In the genomic region with DNA sequence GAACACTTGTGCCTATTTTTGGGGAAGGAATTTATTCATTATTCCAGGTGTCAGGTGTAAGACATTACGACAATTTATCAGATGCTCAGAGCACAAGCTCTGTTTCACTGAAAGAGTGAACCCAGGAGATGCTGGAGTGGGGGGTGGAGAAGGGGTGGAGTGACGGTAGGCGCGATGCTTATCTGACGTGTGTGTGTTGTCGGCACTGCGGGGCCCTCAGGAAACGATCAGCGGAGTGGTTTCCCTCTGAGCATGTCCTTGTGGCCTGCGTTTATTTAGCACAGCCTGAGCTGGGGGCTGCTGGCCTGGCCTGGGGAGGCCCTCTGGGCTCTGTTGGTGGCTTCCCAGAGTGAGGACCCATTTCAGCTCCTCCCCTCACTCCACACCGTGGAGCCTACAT, we compare ENCODE assay signal across 22 cellular contexts. TPM values are rescaled to one million over a fixed set of nuclear protein-coding genes. Genes with fewer than 3 reads are reported as not detected.
DNase-seq lines count a peak whose midpoint lies in the region; ATAC-seq lines count a peak whose summit lies in the region.
"Had no signal": no experiment of that assay in that cellular context is flagged by ENCODE, and none has a peak within 500 bp of the region (broad histone marks: within the 10 kb centered on the region; RNA-seq: fewer than 3 reads in every experiment).

No MANE protein-coding gene starts in this region.

- H3K36me3 Mint-ChIP-seq in activated T-cell treated with anti-CD3 and anti-CD28 coated beads, Interleukin-2, amount 50 U/mL, for 72 hours (ENCODE audit: insufficient read depth in 2 of 2) = no peaks in the 10 kb centered on the region
- H3K36me3 Mint-ChIP-seq: CD8-positive, alpha-beta memory T cell had no signal

- H3K27me3 Mint-ChIP-seq in activated T-cell treated with anti-CD3 and anti-CD28 coated beads, Interleukin-2, amount 50 U/mL, for 72 hours (ENCODE audit: low read depth) = peaks cover 9% of the 10 kb centered on the region

- H3K9me3 ChIP-seq in KOPT-K1 (ENCODE audit: insufficient read depth, low read length, poor library complexity, severe bottlenecking) = peaks cover 4% of the 10 kb centered on the region
- H3K9me3 ChIP-seq: prostate gland, tibial nerve had no signal

- H3K27ac Mint-ChIP-seq in activated T-cell treated with anti-CD3 and anti-CD28 coated beads, Interleukin-2, amount 50 U/mL, for 72 hours = no peak overlapping the region

- no peak overlapping the region for H3K4me3 Mint-ChIP-seq in activated T-cell treated with anti-CD3 and anti-CD28 coated beads, Interleukin-2, amount 50 U/mL, for 72 hours
- H3K4me3 Mint-ChIP-seq: nephron progenitor cell had no signal

- H3K4me1 Mint-ChIP-seq in activated T-cell treated with anti-CD3 and anti-CD28 coated beads, Interleukin-2, amount 50 U/mL, for 72 hours (ENCODE audit: low read depth) = peaks cover 11% of the 10 kb centered on the region

- ATAC-seq in activated T-cell treated with anti-CD3 and anti-CD28 coated beads, Interleukin-2, amount 50 U/mL, for 72 hours (replicated peaks in 1 of 2) = peak; percentile 74 to 79
- ATAC-seq in HG03175 (IDR thresholded peaks at IDR 0.05; ENCODE audit: unreplicated experiment) = no peak
- ATAC-seq in HG02852 (IDR thresholded peaks at IDR 0.05; ENCODE audit: unreplicated experiment) = no peak

- DNase-seq in activated T-cell treated with anti-CD3 and anti-CD28 coated beads, Interleukin-2, amount 50 U/mL, for 1 hour = peak; percentile 54
- DNase-seq in activated T-cell treated with anti-CD3 and anti-CD28 coated beads for 4 hours (no peak), dedifferentiated amniotic fluid mesenchymal stem cell (ENCODE audit: extremely low spot score) (no peak)
- DNase-seq in activated T-cell treated with anti-CD3 and anti-CD28 coated beads, Interleukin-2, amount 50 U/mL, for 72 hours = peak; percentile 43 to 49
- DNase-seq in stimulated activated CD8-positive, alpha-beta memory T cell treated with anti-CD3 and anti-CD28 coated beads, Interleukin-15, amount 100 ng/mL, for 1 hour (ENCODE audit: low read depth) = peak; percentile 21
- DNase-seq: aorta, cerebellar nuclear complex, DMS79 treated with DMSO at 0.1 percent for 48 hours, mammary epithelial cell, NCI-H1417, NCI-H526 treated with DMSO at 0.1 percent for 48 hours, nephron progenitor cell, Right ventricle myocardium superior, small intestine had no signal

- H3K36me3 ChIP-seq in KOPT-K1 (ENCODE audit: insufficient read depth, low read length) = no peaks in the 10 kb centered on the region
- H3K36me3 ChIP-seq: prostate gland, tibial nerve had no signal

- no peaks in the 10 kb centered on the region for H3K9me3 Mint-ChIP-seq in activated T-cell treated with anti-CD3 and anti-CD28 coated beads, Interleukin-2, amount 50 U/mL, for 72 hours
- H3K9me3 Mint-ChIP-seq: CD8-positive, alpha-beta memory T cell had no signal

- H3K27ac ChIP-seq in KOPT-K1 (ENCODE audit: low read depth, low read length, poor library complexity, severe bottlenecking) = peak overlapping the region; percentile 52
- H3K27ac ChIP-seq: prostate gland, tibial nerve had no signal

RNA-seq across cellular contexts. Expression of gene GNG13, which starts 18.8 kb away (rescaled TPM):
- not detected for total RNA-seq in activated T-cell treated with anti-CD3 and anti-CD28 coated beads, Interleukin-2, amount 50 U/mL, for 72 hours
- total RNA-seq: aorta; CD8-positive, alpha-beta memory T cell; HT1080; mammary epithelial cell; prostate gland; Right ventricle myocardium superior; T-helper 2 cell treated with Interferon-gamma antibody and Interleukin-4, amounts not matched to agents 100 ng/mL and 5 ng/mL, for 36 hours; tibial nerve had no signal

RNA-seq across cellular contexts. Expression of gene CHTF18, which starts 30.9 kb away (rescaled TPM):
- 10 to 100 TPM; 74.5 to 97.8 TPM for total RNA-seq in activated T-cell treated with anti-CD3 and anti-CD28 coated beads, Interleukin-2, amount 50 U/mL, for 72 hours

RNA-seq across cellular contexts. Expression of gene RPUSD1, which starts 31.2 kb away (rescaled TPM):
- 10 to 100 TPM; 14.0 to 22.7 TPM for total RNA-seq in activated T-cell treated with anti-CD3 and anti-CD28 coated beads, Interleukin-2, amount 50 U/mL, for 72 hours

RNA-seq across cellular contexts. Expression of gene MSLN, which starts 58.8 kb away (rescaled TPM):
- total RNA-seq in activated T-cell treated with anti-CD3 and anti-CD28 coated beads, Interleukin-2, amount 50 U/mL, for 72 hours = not detected
- total RNA-seq: CD8-positive, alpha-beta memory T cell; HT1080 had no signal

Comparison
In these comparisons a context has a peak if more than half of its experiments do, and no peak if none do; other contexts are left out.
1. DNase-seq: peak in activated T-cell treated with anti-CD3 and anti-CD28 coated beads, Interleukin-2, amount 50 U/mL, for 1 hour (single experiment), activated T-cell treated with anti-CD3 and anti-CD28 coated beads, Interleukin-2, amount 50 U/mL, for 72 hours (2 of 2) and stimulated activated CD8-positive, alpha-beta memory T cell treated with anti-CD3 and anti-CD28 coated beads, Interleukin-15, amount 100 ng/mL, for 1 hour (single experiment); none in activated T-cell treated with anti-CD3 and anti-CD28 coated beads for 4 hours (single experiment) and dedifferentiated amniotic fluid mesenchymal stem cell (single experiment).
2. ATAC-seq: peak in activated T-cell treated with anti-CD3 and anti-CD28 coated beads, Interleukin-2, amount 50 U/mL, for 72 hours (2 of 2); none in HG03175 (single experiment) and HG02852 (single experiment).